In genomic region chr13:42671502-42671901, GRCh38 we compare ENCODE assay signal across 27 cellular contexts.
A peak's percentile ranks its signal among the peaks of the same experiment; 100 is the strongest.
DNase-seq lines count a peak whose midpoint lies in the region; ATAC-seq, FAIRE-seq and TF ChIP-seq lines count a peak whose summit lies in the region.
"Had no signal": no experiment of that assay in that cellular context is flagged by ENCODE, and none has a peak within 500 bp of the region (broad histone marks: within the 10 kb centered on the region; RNA-seq: fewer than 3 reads in every experiment).

No MANE protein-coding gene starts in this region.

- TF ChIP-seq POLR2A in IMR-90 (IDR thresholded peaks at IDR 0.05; ENCODE audit: low read depth, low read length) = no peak

- no peak overlapping the region for H3K18ac ChIP-seq in IMR-90 (ENCODE audit: low read depth, low read length)

- H4K8ac ChIP-seq in IMR-90 (ENCODE audit: low read depth in 2 of 2, low read length in 2 of 2) = no peak overlapping the region

- H3K27me3 ChIP-seq in left ventricle myocardium inferior (ENCODE audit: low read depth) (no peaks in the 10 kb centered on the region), IMR-90 (ENCODE audit: control insufficient read depth, insufficient read depth, low read length) (peaks cover 5% of the 10 kb centered on the region), bronchial epithelial cell (ENCODE audit: control insufficient read depth, insufficient read depth, low read length) (no peaks in the 10 kb centered on the region), PC-9 (ENCODE audit: insufficient read depth, low read depth) (no peaks in the 10 kb centered on the region)
- H3K27me3 ChIP-seq: BE2C, BLaER1 had no signal

- intact Hi-C loops in Right ventricle myocardium inferior (cut with DNase I) = no loop called here
- intact Hi-C loops in cardiac septum (cut with DNase I) = no loop called here
- intact Hi-C loops in left cardiac atrium (cut with DNase I) = no loop called here
- intact Hi-C loops in left ventricle myocardium inferior (cut with micrococcal nuclease) = no loop called here
- intact Hi-C loops in IMR-90 (cut with micrococcal nuclease) = no loop called here
- intact Hi-C loops in PC-9 (cut with micrococcal nuclease; ENCODE audit: unreplicated experiment) = no loop called here

- H3K9me1 ChIP-seq in IMR-90 (ENCODE audit: insufficient read depth, low read length) = no peaks in the 10 kb centered on the region

- in situ Hi-C loops in IMR-90 (cut with MboI; ENCODE audit: low sequenced_read_pairs) = no loop called here

- H3K9me2 ChIP-seq in PC-9 (ENCODE audit: insufficient read depth) = no peaks in the 10 kb centered on the region

- H3K36me3 ChIP-seq in left ventricle myocardium inferior (no peaks in the 10 kb centered on the region), IMR-90 (ENCODE audit: control insufficient read depth, insufficient read depth, low read length) (no peaks in the 10 kb centered on the region), bronchial epithelial cell (ENCODE audit: control insufficient read depth, insufficient read depth, low read length) (no peaks in the 10 kb centered on the region), PC-9 (ENCODE audit: low read depth) (no peaks in the 10 kb centered on the region)
- H3K36me3 ChIP-seq: BE2C, BLaER1 had no signal

- H3F3A ChIP-seq in PC-9 (ENCODE audit: insufficient read depth, low read depth) = no peaks in the 10 kb centered on the region

- peaks cover 39% of the 10 kb centered on the region for H3K9me3 ChIP-seq in left ventricle myocardium inferior (replicated peaks)
- peaks cover 5% of the 10 kb centered on the region for H3K9me3 ChIP-seq in IMR-90 (ENCODE audit: control insufficient read depth, insufficient read depth, low read length)
- H3K9me3 ChIP-seq in PC-9 (ENCODE audit: insufficient read depth, low read depth) = no peaks in the 10 kb centered on the region
- H3K9me3 ChIP-seq: A549, BE2C, BLaER1 had no signal

- no peaks in the 10 kb centered on the region for H3K79me1 ChIP-seq in IMR-90 (ENCODE audit: low read depth in 1 of 2, low read length in 2 of 2)

- H4K91ac ChIP-seq in IMR-90 (ENCODE audit: insufficient read depth, low read depth, low read length) = no peak overlapping the region

- H3K4me3 ChIP-seq in left ventricle myocardium inferior = no peak overlapping the region
- H3K4me3 ChIP-seq in IMR-90 (ENCODE audit: insufficient read depth, low read depth, low read length) = no peak overlapping the region
- no peak overlapping the region for H3K4me3 ChIP-seq in bronchial epithelial cell (ENCODE audit: low read depth, low read length)
- H3K4me3 ChIP-seq in PC-9 = no peak overlapping the region
- H3K4me3 ChIP-seq: A549, BLaER1, GM12878 had no signal

- H3K27ac ChIP-seq in left ventricle myocardium inferior (replicated peaks) (no peak overlapping the region), IMR-90 (ENCODE audit: insufficient read depth, low read length) (no peak overlapping the region), PC-9 (no peak overlapping the region)
- H3K27ac ChIP-seq: 22Rv1, A549, BLaER1 had no signal

- H2BK20ac ChIP-seq in IMR-90 (ENCODE audit: low read depth, low read length) = no peak overlapping the region

- H2AK5ac ChIP-seq in IMR-90 (ENCODE audit: low read depth, low read length) = no peak overlapping the region

- H3K4me1 ChIP-seq in left ventricle myocardium inferior (peaks cover 12% of the 10 kb centered on the region), IMR-90 (ENCODE audit: control insufficient read depth, insufficient read depth, low read length) (no peaks in the 10 kb centered on the region), PC-9 (replicated peaks; ENCODE audit: insufficient read depth) (no peaks in the 10 kb centered on the region)
- H3K4me1 ChIP-seq: A549, BLaER1 had no signal

- no peak overlapping the region for H3K9ac ChIP-seq in IMR-90 (ENCODE audit: low read depth, low read length)
- H3K9ac ChIP-seq: BLaER1 had no signal

- H4K5ac ChIP-seq in IMR-90 (ENCODE audit: low read depth, low read length) = no peak overlapping the region

- no peak overlapping the region for H2BK15ac ChIP-seq in IMR-90 (ENCODE audit: low read depth, low read length)

- no peak overlapping the region for H3K4ac ChIP-seq in IMR-90 (ENCODE audit: low read depth, low read length)

- H2AK9ac ChIP-seq in IMR-90 (replicated peaks; ENCODE audit: low read depth, low read length, poor library complexity) = no peak overlapping the region

- H2BK5ac ChIP-seq in IMR-90 (ENCODE audit: low read depth, low read length, poor library complexity, severe bottlenecking) = no peak overlapping the region

- BruUV-seq in IMR-90 (replicated peaks; lab: Mats Ljungman, UMichigan) (no TSS peak), PC-9 (replicated peaks; lab: Mats Ljungman, UMichigan) (no TSS peak)

- no peak overlapping the region for H3K56ac ChIP-seq in IMR-90 (ENCODE audit: extremely low read depth, insufficient read depth, low read length)

- CTCF ChIA-PET in IMR-90 (lab: Yijun Ruan, JAX) (no interaction called here), PC-9 (lab: Charles Lee) (no interaction called here)

- no peak overlapping the region for H2BK120ac ChIP-seq in IMR-90 (ENCODE audit: low read depth, low read length)

- no peaks in the 10 kb centered on the region for H3K79me2 ChIP-seq in PC-9 (ENCODE audit: low read depth)

- no CpG with 5 or more reads among the region's 7 CpGs for WGBS in IMR-90 (ENCODE audit: extremely low coverage in 2 of 2, insufficient read length in 1 of 2), 2 experiments

- peak; percentile 54 for ATAC-seq in Right ventricle myocardium inferior
- ATAC-seq in left cardiac atrium = peak; percentile 34 to 58
- ATAC-seq in IMR-90 (ENCODE audit: low read depth) = no peak
- no peak for ATAC-seq in HG03175 (IDR thresholded peaks at IDR 0.05; ENCODE audit: unreplicated experiment)
- ATAC-seq: A549, GM12878 had no signal

- DNase-seq in Right ventricle myocardium inferior (ENCODE audit: missing footprints) = no peak
- no peak for DNase-seq in cardiac septum (ENCODE audit: low spot score)
- no peak for DNase-seq in left cardiac atrium
- no peak for DNase-seq in left ventricle myocardium inferior
- DNase-seq in IMR-90 = no peak
- no peak for DNase-seq in bronchial epithelial cell (ENCODE audit: low read depth)
- no peak for DNase-seq in PC-9
- DNase-seq: BE2C; C1 segment of cervical spinal cord; CD4-positive, alpha-beta memory T cell; CD4-positive, CD25-positive, alpha-beta regulatory T cell; CD8-positive, alpha-beta memory T cell; COR-L47; DMS 273 treated with DMSO at 0.1 percent for 48 hours; DMS153; DMS53; DMS79; DND-41; EL; GDM1 had no signal

- dilution Hi-C loops in IMR-90 (cut with HindIII; ENCODE audit: low sequenced_read_pairs, unreplicated experiment) = no loop called here

- FAIRE-seq in bronchial epithelial cell (lab: Jason Lieb, UNC) = peak; percentile 75
- FAIRE-seq: A549, GM12878, GM12892, GM18507 had no signal

- H4K20me1 ChIP-seq in IMR-90 (ENCODE audit: insufficient read depth, low read length) (no peaks in the 10 kb centered on the region), PC-9 (ENCODE audit: insufficient read depth) (no peaks in the 10 kb centered on the region)
- H4K20me1 ChIP-seq: BLaER1 had no signal

- TF ChIP-seq CTCF in left ventricle myocardium inferior (IDR thresholded peaks at IDR 0.05; ENCODE audit: borderline replicate concordance) (no peak), IMR-90 (conservative IDR thresholded peaks at IDR 0.05; ENCODE audit: low read depth, low read length) (no peak), bronchial epithelial cell (IDR thresholded peaks at IDR 0.05; ENCODE audit: insufficient read depth, low read length, severe bottlenecking) (no peak), PC-9 (conservative IDR thresholded peaks at IDR 0.05) (no peak)

- no peak overlapping the region for H3K23ac ChIP-seq in IMR-90 (ENCODE audit: low read depth, low read length)

- no peak overlapping the region for H3K14ac ChIP-seq in IMR-90 (replicated peaks; ENCODE audit: low read depth, low read length)

- POLR2A ChIA-PET in IMR-90 (lab: Charles Lee; ENCODE audit: unreplicated experiment) = no interaction called here
- POLR2A ChIA-PET in PC-9 (lab: Charles Lee; ENCODE audit: unreplicated experiment) = no interaction called here

- TF ChIP-seq RAD21 in IMR-90 (IDR thresholded peaks at IDR 0.05; ENCODE audit: low read length) = no peak

- H3K4me2 ChIP-seq in IMR-90 (ENCODE audit: low read depth, low read length) (no peak overlapping the region), PC-9 (no peak overlapping the region)
- H3K4me2 ChIP-seq: A549, BLaER1 had no signal

- H2AFZ ChIP-seq in IMR-90 (replicated peaks; ENCODE audit: low read length, poor library complexity) (peak overlapping the region; percentile 49), PC-9 (no peak overlapping the region)

TF ChIP-seq in IMR-90, 13 proteins besides CTCF, POLR2A, EP300 and RAD21:
- no peak for TF ChIP-seq USF2 (IDR thresholded peaks at IDR 0.05; ENCODE audit: low read depth, low read length)
- TF ChIP-seq ELK1 (IDR thresholded peaks at IDR 0.05; ENCODE audit: borderline replicate concordance, low read depth, low read length) = no peak
- no peak for TF ChIP-seq FOS (IDR thresholded peaks at IDR 0.05; ENCODE audit: low read depth, low read length)
- TF ChIP-seq MAFK (IDR thresholded peaks at IDR 0.05; ENCODE audit: low read depth, low read length) = no peak

Comparison
In these comparisons a context has a peak if more than half of its experiments do, and no peak if none do; other contexts are left out.
1. ATAC-seq: peak in Right ventricle myocardium inferior (single experiment) and left cardiac atrium (2 of 2); none in IMR-90 (single experiment) and HG03175 (single experiment).